ENCODE assay signal across 1 cellular context in genomic region chr15:101132390-101133180, GRCh38.
TF ChIP-seq lines count a peak whose summit lies in the region.

No MANE protein-coding gene starts in this region.

TF ChIP-seq in IMR-90, 13 proteins besides CTCF, POLR2A, EP300 and RAD21:
- no peak for TF ChIP-seq ELK1 (IDR thresholded peaks at IDR 0.05; ENCODE audit: borderline replicate concordance, low read depth, low read length)
- peak; percentile 57 for TF ChIP-seq MAFK (IDR thresholded peaks at IDR 0.05; ENCODE audit: low read depth, low read length)
- no peak for TF ChIP-seq FOS (IDR thresholded peaks at IDR 0.05; ENCODE audit: low read depth, low read length)
- TF ChIP-seq NFE2L2 (IDR thresholded peaks at IDR 0.05; ENCODE audit: low read depth, low read length), result no peak
- no peak for TF ChIP-seq USF2 (IDR thresholded peaks at IDR 0.05; ENCODE audit: low read depth, low read length)
- no peak for TF ChIP-seq BHLHE40 (IDR thresholded peaks at IDR 0.05; ENCODE audit: low read depth, low read length)
